Comparison of ENCODE assay signal across 20 cellular contexts in the genomic region with DNA sequence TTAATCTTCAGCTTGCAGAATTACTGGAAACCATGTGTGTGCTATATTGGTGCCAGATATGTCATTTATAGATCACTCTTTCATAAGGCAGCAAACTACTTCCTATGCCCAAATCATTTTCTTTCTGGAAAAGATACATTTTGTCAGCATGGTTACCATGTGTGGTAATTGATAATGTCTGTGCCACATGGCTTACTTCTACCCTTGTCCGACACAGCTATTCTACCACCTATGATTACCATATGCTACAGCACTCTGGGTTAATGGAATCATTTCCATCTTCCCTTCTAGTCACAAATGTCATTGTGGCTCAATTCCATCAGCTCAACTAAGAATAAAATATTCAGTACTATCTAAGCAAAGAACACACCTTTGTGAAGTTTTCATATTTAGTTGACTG. TPM values are rescaled to one million over a fixed set of nuclear protein-coding genes. Genes with fewer than 3 reads are reported as not detected.
"Had no signal": no experiment of that assay in that cellular context is flagged by ENCODE, and none has a peak within 500 bp of the region (broad histone marks: within the 10 kb centered on the region; RNA-seq: fewer than 3 reads in every experiment).

No MANE protein-coding gene starts in this region.

- H3K27ac ChIP-seq: HL-60, RWPE1 had no signal

- ATAC-seq: Panc1, PC-3 had no signal

- H3K27me3 ChIP-seq: MG63 had no signal

- DNase-seq: KBM-7; MG63; NCI-H1092 treated with DMSO at 0.1 percent for 48 hours; NCI-H1436; NCI-H187; NCI-H2029; NCI-H2081 treated with DMSO at 0.1 percent for 48 hours; NCI-H226; NCI-H446; NCI-H510A; NCI-H524 treated with DMSO at 0.1 percent for 48 hours; NCI-H69; NCI-H774; NK-92 treated with Interleukin-12 subunit alpha and Interleukin-12 subunit beta, amount 100 ng/mL, for 24 hours; PC-3; SHP77 had no signal

- H3K9me3 ChIP-seq: MG63 had no signal

- H3K36me3 ChIP-seq: MG63 had no signal

- H3K4me3 ChIP-seq: MG63 had no signal

RNA-seq across cellular contexts. Expression of gene PPM1E, which starts 8.0 kb away (rescaled TPM):
- total RNA-seq: PC-3 had no signal

RNA-seq across cellular contexts. Expression of gene TEX14, which starts 55.8 kb away (rescaled TPM):
- total RNA-seq: LHCN-M2 had no signal
